ENCODE assay signal across 1 cellular context in the genomic region with DNA sequence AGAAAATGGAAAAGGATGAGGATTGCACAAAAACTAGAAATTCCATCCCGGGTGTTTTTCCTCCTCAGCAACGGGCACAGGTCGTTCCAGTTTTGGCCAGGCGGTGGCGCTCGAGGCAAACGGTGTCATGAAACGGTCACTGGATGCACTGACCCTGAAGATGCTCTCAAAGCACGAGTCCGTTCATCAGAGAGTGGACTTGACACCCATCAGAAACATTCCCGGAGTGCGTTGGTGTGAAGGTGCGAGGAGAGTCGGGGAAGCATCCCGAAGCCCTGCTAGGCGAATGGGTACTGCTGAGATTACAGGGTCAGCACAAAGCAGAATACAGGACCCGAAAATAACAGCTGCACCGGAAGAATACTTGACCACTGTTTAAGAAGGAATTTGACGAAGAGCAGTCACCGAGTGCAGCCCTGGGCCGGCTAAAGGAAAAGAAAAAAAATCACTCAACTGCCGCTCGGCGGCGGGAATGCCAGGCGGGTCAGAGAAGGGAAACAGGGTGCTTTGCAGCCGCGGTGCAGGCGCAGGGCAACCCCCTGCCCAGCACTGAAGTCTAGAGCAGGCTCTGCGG.
TF ChIP-seq lines count a peak whose summit lies in the region.

No MANE protein-coding gene starts in this region.

TF ChIP-seq in GM12878, 131 proteins besides CTCF, POLR2A, EP300 and RAD21 (continued from another document):
- TF ChIP-seq BHLHE40 (IDR thresholded peaks at IDR 0.05; ENCODE audit: borderline replicate concordance in 1 of 2, low read depth in 2 of 2, low read length in 1 of 2) = peak in 1 of 2 experiments; percentile 32; a peak in 1 of 4 replicates
- TF ChIP-seq POU2F2 (IDR thresholded peaks at IDR 0.05; ENCODE audit: borderline replicate concordance, low read depth, low read length) = no peak
- peak; percentile 96 for TF ChIP-seq SMC3 (IDR thresholded peaks at IDR 0.05; ENCODE audit: borderline replicate concordance, low read length)
- TF ChIP-seq ZNF24 (IDR thresholded peaks at IDR 0.05) = no peak
- TF ChIP-seq, protein P1, sequence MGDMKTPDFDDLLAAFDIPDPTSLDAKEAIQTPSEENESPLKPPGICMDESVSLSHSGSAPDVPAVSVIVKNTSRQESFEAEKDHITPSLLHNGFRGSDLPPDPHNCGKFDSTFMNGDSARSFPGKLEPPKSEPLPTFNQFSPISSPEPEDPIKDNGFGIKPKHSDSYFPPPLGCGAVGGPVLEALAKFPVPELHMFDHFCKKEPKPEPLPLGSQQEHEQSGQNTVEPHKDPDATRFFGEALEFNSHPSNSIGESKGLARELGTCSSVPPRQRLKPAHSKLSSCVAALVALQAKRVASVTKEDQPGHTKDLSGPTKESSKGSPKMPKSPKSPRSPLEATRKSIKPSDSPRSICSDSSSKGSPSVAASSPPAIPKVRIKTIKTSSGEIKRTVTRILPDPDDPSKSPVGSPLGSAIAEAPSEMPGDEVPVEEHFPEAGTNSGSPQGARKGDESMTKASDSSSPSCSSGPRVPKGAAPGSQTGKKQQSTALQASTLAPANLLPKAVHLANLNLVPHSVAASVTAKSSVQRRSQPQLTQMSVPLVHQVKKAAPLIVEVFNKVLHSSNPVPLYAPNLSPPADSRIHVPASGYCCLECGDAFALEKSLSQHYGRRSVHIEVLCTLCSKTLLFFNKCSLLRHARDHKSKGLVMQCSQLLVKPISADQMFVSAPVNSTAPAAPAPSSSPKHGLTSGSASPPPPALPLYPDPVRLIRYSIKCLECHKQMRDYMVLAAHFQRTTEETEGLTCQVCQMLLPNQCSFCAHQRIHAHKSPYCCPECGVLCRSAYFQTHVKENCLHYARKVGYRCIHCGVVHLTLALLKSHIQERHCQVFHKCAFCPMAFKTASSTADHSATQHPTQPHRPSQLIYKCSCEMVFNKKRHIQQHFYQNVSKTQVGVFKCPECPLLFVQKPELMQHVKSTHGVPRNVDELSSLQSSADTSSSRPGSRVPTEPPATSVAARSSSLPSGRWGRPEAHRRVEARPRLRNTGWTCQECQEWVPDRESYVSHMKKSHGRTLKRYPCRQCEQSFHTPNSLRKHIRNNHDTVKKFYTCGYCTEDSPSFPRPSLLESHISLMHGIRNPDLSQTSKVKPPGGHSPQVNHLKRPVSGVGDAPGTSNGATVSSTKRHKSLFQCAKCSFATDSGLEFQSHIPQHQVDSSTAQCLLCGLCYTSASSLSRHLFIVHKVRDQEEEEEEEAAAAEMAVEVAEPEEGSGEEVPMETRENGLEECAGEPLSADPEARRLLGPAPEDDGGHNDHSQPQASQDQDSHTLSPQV (IDR thresholded peaks at IDR 0.05) = no peak
- TF ChIP-seq, protein P2, sequence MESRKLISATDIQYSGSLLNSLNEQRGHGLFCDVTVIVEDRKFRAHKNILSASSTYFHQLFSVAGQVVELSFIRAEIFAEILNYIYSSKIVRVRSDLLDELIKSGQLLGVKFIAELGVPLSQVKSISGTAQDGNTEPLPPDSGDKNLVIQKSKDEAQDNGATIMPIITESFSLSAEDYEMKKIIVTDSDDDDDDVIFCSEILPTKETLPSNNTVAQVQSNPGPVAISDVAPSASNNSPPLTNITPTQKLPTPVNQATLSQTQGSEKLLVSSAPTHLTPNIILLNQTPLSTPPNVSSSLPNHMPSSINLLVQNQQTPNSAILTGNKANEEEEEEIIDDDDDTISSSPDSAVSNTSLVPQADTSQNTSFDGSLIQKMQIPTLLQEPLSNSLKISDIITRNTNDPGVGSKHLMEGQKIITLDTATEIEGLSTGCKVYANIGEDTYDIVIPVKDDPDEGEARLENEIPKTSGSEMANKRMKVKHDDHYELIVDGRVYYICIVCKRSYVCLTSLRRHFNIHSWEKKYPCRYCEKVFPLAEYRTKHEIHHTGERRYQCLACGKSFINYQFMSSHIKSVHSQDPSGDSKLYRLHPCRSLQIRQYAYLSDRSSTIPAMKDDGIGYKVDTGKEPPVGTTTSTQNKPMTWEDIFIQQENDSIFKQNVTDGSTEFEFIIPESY (IDR thresholded peaks at IDR 0.05) = no peak
- TF ChIP-seq IRF4 (IDR thresholded peaks at IDR 0.05; ENCODE audit: low read depth, low read length) = 0 out of 2 replicates have a peak, but pooled peaks have one; percentile 33
- no peak for TF ChIP-seq TCF3 (IDR thresholded peaks at IDR 0.05; ENCODE audit: borderline replicate concordance, insufficient read depth, low read depth, low read length)
- TF ChIP-seq GATAD2B (conservative IDR thresholded peaks at IDR 0.05; ENCODE audit: low read depth) = 0 out of 2 replicates have a peak, but pooled peaks have one; percentile 40
